37 cellular contexts compared by ENCODE assay signal in the genomic region with DNA sequence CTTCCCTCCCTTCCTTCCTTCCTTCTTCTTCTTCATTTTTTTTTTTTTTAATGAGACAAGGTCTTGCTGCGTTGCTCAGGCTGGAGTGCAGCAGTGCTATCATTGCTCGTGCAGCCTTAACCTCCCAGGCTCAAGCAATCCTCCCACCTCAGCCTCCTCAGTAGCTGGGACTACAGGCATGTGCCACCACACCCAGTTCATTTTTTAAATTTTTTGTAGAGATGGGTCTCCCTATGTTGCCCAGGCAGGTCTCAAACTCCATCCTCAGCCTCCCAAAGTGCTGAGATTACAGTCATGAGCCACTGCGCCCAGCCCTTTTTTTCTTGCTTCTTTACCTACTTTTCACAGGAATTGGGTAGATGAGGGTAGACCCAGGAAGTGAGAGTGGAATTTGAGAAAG. TPM values are rescaled to one million over a fixed set of nuclear protein-coding genes. Genes with fewer than 3 reads are reported as not detected.
"Had no signal": no experiment of that assay in that cellular context is flagged by ENCODE, and none has a peak within 500 bp of the region (broad histone marks: within the 10 kb centered on the region; RNA-seq: fewer than 3 reads in every experiment).

No MANE protein-coding gene starts in this region.

- H3K27me3 ChIP-seq: brain microvascular endothelial cell, right atrium auricular region, upper lobe of left lung had no signal

- H3K4me3 Mint-ChIP-seq: mesothelial cell of epicardium; stimulated activated memory B cell treated with anti-CD40 and anti-IgM and Interleukin-4, amounts not matched to agents 10 μg/mL and 1 μg/mL and 100 μg/mL, for 72 hours had no signal

- H3K27ac ChIP-seq: brain microvascular endothelial cell, right atrium auricular region had no signal

- H3K4me3 ChIP-seq: right atrium auricular region, smooth muscle cell, upper lobe of left lung had no signal

- H3K27me3 Mint-ChIP-seq: activated naive CD8-positive, alpha-beta T cell; effector memory CD8-positive, alpha-beta T cell; naive B cell; stimulated activated memory B cell treated with anti-CD40 and anti-IgM and Interleukin-4, amounts not matched to agents 10 μg/mL and 1 μg/mL and 100 μg/mL, for 72 hours; stimulated activated naive CD8-positive, alpha-beta T cell treated with anti-CD3 and anti-CD28 coated beads, Interleukin-15, amount 100 ng/mL, for 72 hours had no signal

- DNase-seq: activated CD4-positive, alpha-beta T cell treated with anti-CD3 and anti-CD28 coated beads, Interleukin-2, amount 50 U/mL, for 4 hours; activated CD4-positive, CD25-positive, alpha-beta regulatory T cell treated with anti-CD3 and anti-CD28 coated beads, Interleukin-2, amount 50 U/mL, for 72 hours; activated gamma-delta T cell; activated T-cell treated with anti-CD3 and anti-CD28 coated beads, Interleukin-2, amount 50 U/mL, for 1 hour; amniotic stem cell; brain microvascular endothelial cell; cortex of kidney; effector memory CD8-positive, alpha-beta T cell; foreskin fibroblast; head of caudate nucleus; hippocampal formation; kidney; left colon; mammary epithelial cell; naive B cell; stimulated activated CD4-positive, alpha-beta T cell treated with anti-CD3 and anti-CD28 coated beads, Interleukin-1b, Interleukin-23, amount 100 ng/mL, for 48 hours; stimulated activated CD4-positive, alpha-beta T cell treated with anti-CD3 and anti-CD28 coated beads, Interleukin-4, amount 100 ng/mL, for 4 hours; stimulated activated CD8-positive, alpha-beta memory T cell treated with anti-CD3 and anti-CD28 coated beads, Interleukin-4, amount 100 ng/mL, for 48 hours; stimulated activated naive CD8-positive, alpha-beta T cell treated with anti-CD3 and anti-CD28 coated beads, Interleukin-15, amount 100 ng/mL, for 72 hours; substantia nigra; T-helper 9 cell; upper lobe of left lung had no signal

- ATAC-seq: effector memory CD8-positive, alpha-beta T cell; left colon; stimulated activated memory B cell treated with anti-CD40 and anti-IgM and Interleukin-4, amounts not matched to agents 10 μg/mL and 1 μg/mL and 100 μg/mL, for 72 hours; stimulated activated naive CD8-positive, alpha-beta T cell treated with anti-CD3 and anti-CD28 coated beads, Interleukin-15, amount 100 ng/mL, for 72 hours had no signal

- H3K27ac Mint-ChIP-seq: effector memory CD8-positive, alpha-beta T cell; stimulated activated memory B cell treated with anti-CD40 and anti-IgM and Interleukin-4, amounts not matched to agents 10 μg/mL and 1 μg/mL and 100 μg/mL, for 72 hours had no signal

- H3K36me3 ChIP-seq: brain microvascular endothelial cell, right atrium auricular region had no signal

RNA-seq across cellular contexts. Expression of a gene that starts 1.6 kb away (rescaled TPM):
- total RNA-seq: astrocyte; cardiac septum; chondrocyte; endothelial cell of umbilical vein; kidney; left colon; liver; mammary epithelial cell; mesothelial cell of epicardium; omental fat pad; pulmonary artery endothelial cell; right atrium auricular region; smooth muscle cell; T-helper 1 cell treated with Interleukin-12 subunit alpha and Interleukin-12 subunit beta and Interleukin-4 antibody, amounts not matched to agents 30 ng/mL and 1 ng/mL, for 36 hours; upper lobe of left lung had no signal
- polyA plus RNA-seq: endothelial cell of umbilical vein, esophagus, liver, mammary epithelial cell, smooth muscle cell, thymus had no signal
